ENCODE assay signal across 19 cellular contexts in genomic region chr6:118912646-118913045, GRCh38. TPM values are rescaled to one million over a fixed set of nuclear protein-coding genes. Genes with fewer than 3 reads are reported as not detected.
A peak's percentile ranks its signal among the peaks of the same experiment; 100 is the strongest.
DNase-seq lines count a peak whose midpoint lies in the region; ATAC-seq lines count a peak whose summit lies in the region.
"Had no signal": no experiment of that assay in that cellular context is flagged by ENCODE, and none has a peak within 500 bp of the region (broad histone marks: within the 10 kb centered on the region; RNA-seq: fewer than 3 reads in every experiment).

No MANE protein-coding gene starts in this region.

- peak overlapping the region; percentile 96 for H2AK5ac ChIP-seq in mesenchymal stem cell (ENCODE audit: low read length, severe bottlenecking)

- H3K23ac ChIP-seq in mesenchymal stem cell (ENCODE audit: low read length in 2 of 2), result no peak overlapping the region

- H3K4me1 Mint-ChIP-seq in activated CD4-positive, alpha-beta T cell treated with anti-CD3 and anti-CD28 coated beads, Interleukin-2, amount 10 ng/mL, durations not matched to agents 24 days and 14 days, result peaks cover 2% of the 10 kb centered on the region
- H3K4me1 Mint-ChIP-seq in activated CD4-positive, alpha-beta T cell treated with anti-CD3 and anti-CD28 coated beads, Interleukin-2, amount 10 ng/mL, durations not matched to agents 7 days and 5 days, result no peaks in the 10 kb centered on the region

- peaks cover 3 to 84% of the 10 kb centered on the region in 2 experiments for H3K36me3 ChIP-seq in mesenchymal stem cell (ENCODE audit: control insufficient read depth in 1 of 2, insufficient read depth in 2 of 2, low read depth in 1 of 2, low read length in 2 of 2)

- H3K4me1 ChIP-seq in mesenchymal stem cell (ENCODE audit: control insufficient read depth, insufficient read depth, low read depth, low read length), result peaks cover 2% of the 10 kb centered on the region
- H3K4me1 ChIP-seq: esophagus squamous epithelium, left lung had no signal

- no peak overlapping the region for H3K27ac Mint-ChIP-seq in activated CD4-positive, alpha-beta T cell treated with anti-CD3 and anti-CD28 coated beads, Interleukin-2, amount 10 ng/mL, durations not matched to agents 24 days and 14 days
- H3K27ac Mint-ChIP-seq in activated CD4-positive, alpha-beta T cell treated with anti-CD3 and anti-CD28 coated beads, Interleukin-2, amount 10 ng/mL, durations not matched to agents 7 days and 5 days, result no peak overlapping the region
- H3K27ac Mint-ChIP-seq: activated T-helper 2 cell treated with anti-CD3 and anti-CD28 coated beads, Interferon-gamma antibody, Interleukin-2, Interleukin-4, amounts not matched to agents 10 μg/mL and 5 μg/mL and 100 μg/mL, durations not matched to agents 14 hours and 24 hours and 36 hours; T-helper 2 cell treated with Interferon-gamma antibody and Interleukin-4, amounts not matched to agents 5 μg/mL and 100 μg/mL, for 36 hours had no signal

- H2BK5ac ChIP-seq in mesenchymal stem cell (ENCODE audit: low read depth, low read length, poor library complexity, severe bottlenecking), result no peak overlapping the region

- ATAC-seq in HG02885 (IDR thresholded peaks at IDR 0.05; ENCODE audit: poor library complexity, unreplicated experiment), result no peak
- ATAC-seq in HG03342 (IDR thresholded peaks at IDR 0.05; ENCODE audit: unreplicated experiment), result no peak
- ATAC-seq: left lung had no signal

- no peaks in the 10 kb centered on the region for H3K27me3 Mint-ChIP-seq in activated CD4-positive, alpha-beta T cell treated with anti-CD3 and anti-CD28 coated beads, Interleukin-2, amount 10 ng/mL, durations not matched to agents 24 days and 14 days
- no peaks in the 10 kb centered on the region for H3K27me3 Mint-ChIP-seq in activated CD4-positive, alpha-beta T cell treated with anti-CD3 and anti-CD28 coated beads, Interleukin-2, amount 10 ng/mL, durations not matched to agents 7 days and 5 days
- H3K27me3 Mint-ChIP-seq: central memory CD8-positive, alpha-beta T cell had no signal

- H3K4me3 Mint-ChIP-seq in activated CD4-positive, alpha-beta T cell treated with anti-CD3 and anti-CD28 coated beads, Interleukin-2, amount 10 ng/mL, durations not matched to agents 24 days and 14 days, result no peak overlapping the region
- no peak overlapping the region for H3K4me3 Mint-ChIP-seq in activated CD4-positive, alpha-beta T cell treated with anti-CD3 and anti-CD28 coated beads, Interleukin-2, amount 10 ng/mL, durations not matched to agents 7 days and 5 days
- H3K4me3 Mint-ChIP-seq: central memory CD8-positive, alpha-beta T cell; T-helper 2 cell treated with Interferon-gamma antibody and Interleukin-4, amounts not matched to agents 5 μg/mL and 100 μg/mL, for 36 hours had no signal

- H4K8ac ChIP-seq in mesenchymal stem cell (ENCODE audit: low read length), result no peak overlapping the region

- CTCF ChIA-PET in activated CD4-positive, alpha-beta T cell treated with anti-CD3 and anti-CD28 coated beads, Interleukin-2, amount 10 ng/mL, durations not matched to agents 7 days and 5 days (lab: Charles Lee), result interaction anchor here (1.3 to 1.6 kb wide), 3 partner anchors 9 to 17 kb away, joined by 3 to 5 read pairs (median 3); no protein-coding TSS in a partner anchor

- no peak overlapping the region for H3K4me2 ChIP-seq in mesenchymal stem cell (ENCODE audit: low read length, poor library complexity, severe bottlenecking)
- H3K4me2 ChIP-seq: PC-9 had no signal

- no peak overlapping the region for H3K4me3 ChIP-seq in mesenchymal stem cell (ENCODE audit: insufficient read depth in 1 of 2, low read depth in 1 of 2, low read length in 2 of 2)
- H3K4me3 ChIP-seq: esophagus squamous epithelium, left lung, PC-9 had no signal

- H3K14ac ChIP-seq in mesenchymal stem cell (ENCODE audit: low read length in 2 of 2), result no peak overlapping the region

- no peak overlapping the region for H3K27ac ChIP-seq in mesenchymal stem cell (ENCODE audit: low read length, poor library complexity, severe bottlenecking)
- H3K27ac ChIP-seq: esophagus squamous epithelium, left lung, PC-9 had no signal

- H3K27me3 ChIP-seq in mesenchymal stem cell (ENCODE audit: control insufficient read depth in 1 of 2, insufficient read depth in 1 of 2, low read length in 2 of 2), result no peaks in the 10 kb centered on the region
- H3K27me3 ChIP-seq: esophagus squamous epithelium, left lung had no signal

- peaks cover 10% of the 10 kb centered on the region for H3K79me1 ChIP-seq in mesenchymal stem cell (replicated peaks; ENCODE audit: low read length, poor library complexity, severe bottlenecking)

- H3K36me3 Mint-ChIP-seq in activated CD4-positive, alpha-beta T cell treated with anti-CD3 and anti-CD28 coated beads, Interleukin-2, amount 10 ng/mL, durations not matched to agents 24 days and 14 days (ENCODE audit: low read depth), result peaks cover 63% of the 10 kb centered on the region
- peaks cover 59% of the 10 kb centered on the region for H3K36me3 Mint-ChIP-seq in activated CD4-positive, alpha-beta T cell treated with anti-CD3 and anti-CD28 coated beads, Interleukin-2, amount 10 ng/mL, durations not matched to agents 7 days and 5 days (ENCODE audit: low read depth)

- H2BK120ac ChIP-seq in mesenchymal stem cell (ENCODE audit: low read depth, low read length), result no peak overlapping the region

- H3K9ac ChIP-seq in mesenchymal stem cell (ENCODE audit: low read length), result no peak overlapping the region

- H4K91ac ChIP-seq in mesenchymal stem cell (ENCODE audit: low read length), result no peak overlapping the region

- no peak overlapping the region for H3K4ac ChIP-seq in mesenchymal stem cell (ENCODE audit: low read depth in 1 of 2, low read length in 2 of 2)

- no peaks in the 10 kb centered on the region for H3K9me3 ChIP-seq in mesenchymal stem cell (ENCODE audit: control insufficient read depth, low read length)
- H3K9me3 ChIP-seq: esophagus squamous epithelium, left lung had no signal

- no peaks in the 10 kb centered on the region for H3K9me3 Mint-ChIP-seq in activated CD4-positive, alpha-beta T cell treated with anti-CD3 and anti-CD28 coated beads, Interleukin-2, amount 10 ng/mL, durations not matched to agents 24 days and 14 days
- H3K9me3 Mint-ChIP-seq in activated CD4-positive, alpha-beta T cell treated with anti-CD3 and anti-CD28 coated beads, Interleukin-2, amount 10 ng/mL, durations not matched to agents 7 days and 5 days, result no peaks in the 10 kb centered on the region
- H3K9me3 Mint-ChIP-seq: activated T-helper 2 cell treated with anti-CD3 and anti-CD28 coated beads, Interferon-gamma antibody, Interleukin-2, Interleukin-4, amounts not matched to agents 10 μg/mL and 5 μg/mL and 100 μg/mL, durations not matched to agents 14 hours and 24 hours and 36 hours; central memory CD8-positive, alpha-beta T cell; T-helper 2 cell treated with Interferon-gamma antibody and Interleukin-4, amounts not matched to agents 5 μg/mL and 100 μg/mL, for 36 hours had no signal

- no peak overlapping the region for H3K18ac ChIP-seq in mesenchymal stem cell (ENCODE audit: low read depth in 1 of 2, low read length in 2 of 2)

- POLR2A ChIA-PET in activated CD4-positive, alpha-beta T cell treated with anti-CD3 and anti-CD28 coated beads, Interleukin-2, amount 10 ng/mL, durations not matched to agents 7 days and 5 days (lab: Charles Lee), result no interaction called here

- peak; percentile 41 for DNase-seq in activated CD4-positive, alpha-beta T cell treated with anti-CD3 and anti-CD28 coated beads, Interleukin-2, amount 10 ng/mL, durations not matched to agents 24 days and 14 days
- DNase-seq in activated CD4-positive, alpha-beta T cell treated with anti-CD3 and anti-CD28 coated beads, Interleukin-2, amount 10 ng/mL, durations not matched to agents 7 days and 5 days, result no peak
- DNase-seq in NCI-H1417 treated with DMSO at 0.1 percent for 48 hours (lab: John Stamatoyannopoulos, UW), result peak; percentile 34
- peak; percentile 98 for DNase-seq in NCI-H82 (lab: John Stamatoyannopoulos, UW)
- no peak for DNase-seq in mesenchymal stem cell
- DNase-seq in mesenteric fat pad (ENCODE audit: low spot score), result no peak
- DNase-seq: DMS153; esophagus squamous epithelium; H7; left lung; NCI-H146; NCI-H526; PC-9; stimulated activated CD4-positive, alpha-beta T cell treated with anti-CD3 and anti-CD28 coated beads, Interleukin-4, amount 100 ng/mL, for 4 hours had no signal

- intact Hi-C loops in activated CD4-positive, alpha-beta T cell treated with anti-CD3 and anti-CD28 coated beads, Interleukin-2, amount 10 ng/mL, durations not matched to agents 24 days and 14 days (cut with micrococcal nuclease), result no loop called here

- no peak overlapping the region for H2AFZ ChIP-seq in mesenchymal stem cell (ENCODE audit: low read depth, low read length)
- H2AFZ ChIP-seq: PC-9 had no signal

- H2BK15ac ChIP-seq in mesenchymal stem cell (ENCODE audit: low read depth, poor library complexity, severe bottlenecking), result no peak overlapping the region

- 100% methylated on average over 3 of the region's 5 CpGs for WGBS in mesenchymal stem cell

- H2BK12ac ChIP-seq in mesenchymal stem cell (ENCODE audit: low read length in 2 of 2), result no peak overlapping the region

RNA-seq across cellular contexts. Expression of gene ASF1A, which starts 18.7 kb away (rescaled TPM):
- 43.2 and 43.3 TPM in 2 replicates for total RNA-seq in activated CD4-positive, alpha-beta T cell treated with anti-CD3 and anti-CD28 coated beads, Interleukin-2, amount 10 ng/mL, durations not matched to agents 24 days and 14 days
- 10 to 100 TPM; 38.6 to 40.5 TPM for total RNA-seq in activated CD4-positive, alpha-beta T cell treated with anti-CD3 and anti-CD28 coated beads, Interleukin-2, amount 10 ng/mL, durations not matched to agents 7 days and 5 days
- 18.2 TPM for polyA plus RNA-seq in mesenchymal stem cell (2013, experiment 1 of 2)
- polyA plus RNA-seq in mesenchymal stem cell (2013, experiment 2 of 2), result 19.3 TPM
- total RNA-seq in mesenteric fat pad, result 11.4 TPM

RNA-seq across cellular contexts. Expression of gene MCM9, which starts 22.3 kb away (rescaled TPM):
- 19.0 and 21.3 TPM in 2 replicates for total RNA-seq in activated CD4-positive, alpha-beta T cell treated with anti-CD3 and anti-CD28 coated beads, Interleukin-2, amount 10 ng/mL, durations not matched to agents 24 days and 14 days
- total RNA-seq in activated CD4-positive, alpha-beta T cell treated with anti-CD3 and anti-CD28 coated beads, Interleukin-2, amount 10 ng/mL, durations not matched to agents 7 days and 5 days, result 10 to 100 TPM; 19.9 to 21.2 TPM
- 2.9 TPM for polyA plus RNA-seq in mesenchymal stem cell (2013, experiment 1 of 2)
- 3.1 TPM for polyA plus RNA-seq in mesenchymal stem cell (2013, experiment 2 of 2)
- total RNA-seq in mesenteric fat pad, result 9.4 TPM

Comparison
In these comparisons a context has a peak if more than half of its experiments do, and no peak if none do; other contexts are left out.
1. DNase-seq: peak in activated CD4-positive, alpha-beta T cell treated with anti-CD3 and anti-CD28 coated beads, Interleukin-2, amount 10 ng/mL, durations not matched to agents 24 days and 14 days (single experiment), NCI-H1417 treated with DMSO at 0.1 percent for 48 hours (single experiment) and NCI-H82 (single experiment); none in activated CD4-positive, alpha-beta T cell treated with anti-CD3 and anti-CD28 coated beads, Interleukin-2, amount 10 ng/mL, durations not matched to agents 7 days and 5 days (single experiment), mesenchymal stem cell (single experiment) and mesenteric fat pad (single experiment).